In genomic region chr11:111483431-111483830, GRCh38 we compare ENCODE assay signal across 1 cellular context.
TF ChIP-seq lines count a peak whose summit lies in the region.

No MANE protein-coding gene starts in this region.

TF ChIP-seq in HepG2, 621 proteins besides CTCF, POLR2A, EP300 and RAD21:
- TF ChIP-seq, protein P1, sequence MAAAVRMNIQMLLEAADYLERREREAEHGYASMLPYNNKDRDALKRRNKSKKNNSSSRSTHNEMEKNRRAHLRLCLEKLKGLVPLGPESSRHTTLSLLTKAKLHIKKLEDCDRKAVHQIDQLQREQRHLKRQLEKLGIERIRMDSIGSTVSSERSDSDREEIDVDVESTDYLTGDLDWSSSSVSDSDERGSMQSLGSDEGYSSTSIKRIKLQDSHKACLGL (CRISPR knock-in tag; IDR thresholded peaks at IDR 0.05) = no peak
- TF ChIP-seq ZNF160 (CRISPR knock-in tag; IDR thresholded peaks at IDR 0.05) = peak; percentile 76; the same call in 1 of the 2 replicates
- no peak for TF ChIP-seq ZNF746 (CRISPR knock-in tag; IDR thresholded peaks at IDR 0.05)
- TF ChIP-seq ARNT2 (CRISPR knock-in tag; IDR thresholded peaks at IDR 0.05; ENCODE audit: low read depth) = no peak
- no peak for TF ChIP-seq MYC (CRISPR knock-in tag; IDR thresholded peaks at IDR 0.05; ENCODE audit: borderline replicate concordance)
- TF ChIP-seq ZNF660 (CRISPR knock-in tag; IDR thresholded peaks at IDR 0.05; ENCODE audit: borderline replicate concordance, low read depth) = no peak
- no peak for TF ChIP-seq ZBTB7A (CRISPR knock-in tag; IDR thresholded peaks at IDR 0.05)
